Comparison of ENCODE assay signal across 1 cellular context in the genomic region with DNA sequence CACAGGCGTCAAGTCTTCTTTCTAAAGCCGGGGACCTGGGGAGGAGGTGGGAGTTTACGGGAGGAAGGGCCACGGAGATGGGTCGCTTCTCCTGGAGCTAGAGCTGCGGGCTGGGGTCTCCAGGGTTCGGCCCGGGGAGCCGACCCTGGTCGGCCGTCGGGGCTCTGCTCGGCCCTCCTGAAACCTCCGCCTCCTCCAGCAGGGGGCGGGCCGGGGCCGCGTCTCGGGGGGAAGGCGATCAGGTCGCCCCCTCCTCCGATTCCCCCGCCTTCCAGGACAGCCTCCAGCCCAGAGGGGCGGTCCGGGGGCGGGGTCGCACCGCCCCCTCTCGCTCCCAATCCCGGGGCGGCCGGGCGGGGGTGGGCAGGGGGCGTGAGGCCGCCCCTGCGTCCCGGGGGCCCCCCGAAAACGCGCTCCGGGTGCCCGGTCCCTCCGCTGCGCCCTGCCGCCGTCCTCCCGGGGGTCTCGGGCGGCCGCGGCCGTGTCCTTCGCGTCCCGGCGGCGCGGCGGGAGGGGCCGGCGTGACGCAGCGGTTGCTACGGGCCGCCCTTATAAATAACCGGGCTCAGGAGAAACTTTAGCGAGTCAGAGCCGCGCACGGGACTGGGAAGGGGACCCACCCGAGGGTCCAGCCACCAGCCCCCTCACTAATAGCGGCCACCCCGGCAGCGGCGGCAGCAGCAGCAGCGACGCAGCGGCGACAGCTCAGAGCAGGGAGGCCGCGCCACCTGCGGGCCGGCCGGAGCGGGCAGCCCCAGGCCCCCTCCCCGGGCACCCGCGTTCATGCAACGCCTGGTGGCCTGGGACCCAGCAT.
A peak's percentile ranks its signal among the peaks of the same experiment; 100 is the strongest.
TF ChIP-seq lines count a peak whose summit lies in the region.

A gene (plus strand): TSS at position 580 of the 814 bp plus-strand sequence. CDS start 204 bp downstream, at position 784.

TF ChIP-seq in K562, 482 proteins besides CTCF, POLR2A, EP300 and RAD21 (continued from another document and continues in another):
- TF ChIP-seq, protein P1, sequence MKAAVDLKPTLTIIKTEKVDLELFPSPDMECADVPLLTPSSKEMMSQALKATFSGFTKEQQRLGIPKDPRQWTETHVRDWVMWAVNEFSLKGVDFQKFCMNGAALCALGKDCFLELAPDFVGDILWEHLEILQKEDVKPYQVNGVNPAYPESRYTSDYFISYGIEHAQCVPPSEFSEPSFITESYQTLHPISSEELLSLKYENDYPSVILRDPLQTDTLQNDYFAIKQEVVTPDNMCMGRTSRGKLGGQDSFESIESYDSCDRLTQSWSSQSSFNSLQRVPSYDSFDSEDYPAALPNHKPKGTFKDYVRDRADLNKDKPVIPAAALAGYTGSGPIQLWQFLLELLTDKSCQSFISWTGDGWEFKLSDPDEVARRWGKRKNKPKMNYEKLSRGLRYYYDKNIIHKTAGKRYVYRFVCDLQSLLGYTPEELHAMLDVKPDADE (conservative IDR thresholded peaks at IDR 0.05; ENCODE audit: control insufficient read depth, low read depth, low read length): peak; percentile 70
- TF ChIP-seq, protein P2, sequence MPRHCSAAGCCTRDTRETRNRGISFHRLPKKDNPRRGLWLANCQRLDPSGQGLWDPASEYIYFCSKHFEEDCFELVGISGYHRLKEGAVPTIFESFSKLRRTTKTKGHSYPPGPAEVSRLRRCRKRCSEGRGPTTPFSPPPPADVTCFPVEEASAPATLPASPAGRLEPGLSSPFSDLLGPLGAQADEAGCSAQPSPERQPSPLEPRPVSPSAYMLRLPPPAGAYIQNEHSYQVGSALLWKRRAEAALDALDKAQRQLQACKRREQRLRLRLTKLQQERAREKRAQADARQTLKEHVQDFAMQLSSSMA (CRISPR knock-in tag; IDR thresholded peaks at IDR 0.05): peak; percentile 54; the same call in 1 of the 2 replicates
- TF ChIP-seq, protein P3, sequence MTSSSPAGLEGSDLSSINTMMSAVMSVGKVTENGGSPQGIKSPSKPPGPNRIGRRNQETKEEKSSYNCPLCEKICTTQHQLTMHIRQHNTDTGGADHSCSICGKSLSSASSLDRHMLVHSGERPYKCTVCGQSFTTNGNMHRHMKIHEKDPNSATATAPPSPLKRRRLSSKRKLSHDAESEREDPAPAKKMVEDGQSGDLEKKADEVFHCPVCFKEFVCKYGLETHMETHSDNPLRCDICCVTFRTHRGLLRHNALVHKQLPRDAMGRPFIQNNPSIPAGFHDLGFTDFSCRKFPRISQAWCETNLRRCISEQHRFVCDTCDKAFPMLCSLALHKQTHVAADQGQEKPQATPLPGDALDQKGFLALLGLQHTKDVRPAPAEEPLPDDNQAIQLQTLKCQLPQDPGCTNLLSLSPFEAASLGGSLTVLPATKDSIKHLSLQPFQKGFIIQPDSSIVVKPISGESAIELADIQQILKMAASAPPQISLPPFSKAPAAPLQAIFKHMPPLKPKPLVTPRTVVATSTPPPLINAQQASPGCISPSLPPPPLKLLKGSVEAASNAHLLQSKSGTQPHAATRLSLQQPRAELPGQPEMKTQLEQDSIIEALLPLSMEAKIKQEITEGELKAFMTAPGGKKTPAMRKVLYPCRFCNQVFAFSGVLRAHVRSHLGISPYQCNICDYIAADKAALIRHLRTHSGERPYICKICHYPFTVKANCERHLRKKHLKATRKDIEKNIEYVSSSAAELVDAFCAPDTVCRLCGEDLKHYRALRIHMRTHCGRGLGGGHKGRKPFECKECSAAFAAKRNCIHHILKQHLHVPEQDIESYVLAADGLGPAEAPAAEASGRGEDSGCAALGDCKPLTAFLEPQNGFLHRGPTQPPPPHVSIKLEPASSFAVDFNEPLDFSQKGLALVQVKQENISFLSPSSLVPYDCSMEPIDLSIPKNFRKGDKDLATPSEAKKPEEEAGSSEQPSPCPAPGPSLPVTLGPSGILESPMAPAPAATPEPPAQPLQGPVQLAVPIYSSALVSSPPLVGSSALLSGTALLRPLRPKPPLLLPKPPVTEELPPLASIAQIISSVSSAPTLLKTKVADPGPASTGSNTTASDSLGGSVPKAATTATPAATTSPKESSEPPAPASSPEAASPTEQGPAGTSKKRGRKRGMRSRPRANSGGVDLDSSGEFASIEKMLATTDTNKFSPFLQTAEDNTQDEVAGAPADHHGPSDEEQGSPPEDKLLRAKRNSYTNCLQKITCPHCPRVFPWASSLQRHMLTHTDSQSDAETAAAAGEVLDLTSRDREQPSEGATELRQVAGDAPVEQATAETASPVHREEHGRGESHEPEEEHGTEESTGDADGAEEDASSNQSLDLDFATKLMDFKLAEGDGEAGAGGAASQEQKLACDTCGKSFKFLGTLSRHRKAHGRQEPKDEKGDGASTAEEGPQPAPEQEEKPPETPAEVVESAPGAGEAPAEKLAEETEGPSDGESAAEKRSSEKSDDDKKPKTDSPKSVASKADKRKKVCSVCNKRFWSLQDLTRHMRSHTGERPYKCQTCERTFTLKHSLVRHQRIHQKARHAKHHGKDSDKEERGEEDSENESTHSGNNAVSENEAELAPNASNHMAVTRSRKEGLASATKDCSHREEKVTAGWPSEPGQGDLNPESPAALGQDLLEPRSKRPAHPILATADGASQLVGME (CRISPR knock-in tag; IDR thresholded peaks at IDR 0.05): peak; percentile 79; the same call in 1 of the 2 replicates
- no peak for TF ChIP-seq ZNF354B (CRISPR knock-in tag; IDR thresholded peaks at IDR 0.05)
- no peak for TF ChIP-seq SETDB1 (IDR thresholded peaks at IDR 0.05; ENCODE audit: low read length)
- TF ChIP-seq, protein P4, sequence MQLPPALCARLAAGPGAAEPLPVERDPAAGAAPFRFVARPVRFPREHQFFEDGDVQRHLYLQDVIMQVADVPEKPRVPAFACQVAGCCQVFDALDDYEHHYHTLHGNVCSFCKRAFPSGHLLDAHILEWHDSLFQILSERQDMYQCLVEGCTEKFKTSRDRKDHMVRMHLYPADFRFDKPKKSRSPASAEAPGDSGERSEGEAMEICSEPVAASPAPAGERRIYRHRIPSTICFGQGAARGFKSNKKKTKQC (CRISPR knock-in tag; IDR thresholded peaks at IDR 0.05): peak; percentile 79
- TF ChIP-seq HEY1 (CRISPR knock-in tag; IDR thresholded peaks at IDR 0.05; ENCODE audit: borderline replicate concordance): no peak
- no peak for TF ChIP-seq TAF9B (IDR thresholded peaks at IDR 0.05; ENCODE audit: partially characterized antibody)
- TF ChIP-seq ARHGAP35 (IDR thresholded peaks at IDR 0.05; ENCODE audit: partially characterized antibody): no peak
- no peak for TF ChIP-seq MAFK (IDR thresholded peaks at IDR 0.05; ENCODE audit: low read length)
- no peak; the same call in 1 of the 2 replicates for TF ChIP-seq SMARCC2 (IDR thresholded peaks at IDR 0.05; ENCODE audit: low read depth)
- no peak for TF ChIP-seq SIRT6 (IDR thresholded peaks at IDR 0.05; ENCODE audit: low read depth, low read length)
- peak; percentile 61 for TF ChIP-seq L3MBTL2 (IDR thresholded peaks at IDR 0.05)
- TF ChIP-seq U2AF1 (optimal IDR thresholded peaks at IDR 0.05; ENCODE audit: low read depth, low read length): peak; percentile 86
- no peak for TF ChIP-seq CBX3 (IDR thresholded peaks at IDR 0.05; ENCODE audit: borderline replicate concordance in 1 of 2, low read length in 2 of 2)
- no peak for TF ChIP-seq ZNF175 (CRISPR knock-in tag; IDR thresholded peaks at IDR 0.05; ENCODE audit: low read depth)
- TF ChIP-seq CXXC5 (CRISPR knock-in tag; IDR thresholded peaks at IDR 0.05): peak; percentile 93
- no peak for TF ChIP-seq ZNF140 (CRISPR knock-in tag; IDR thresholded peaks at IDR 0.05)
- no peak for TF ChIP-seq CREBBP (IDR thresholded peaks at IDR 0.05; ENCODE audit: low read depth, low read length)
- no peak for TF ChIP-seq YBX1 (IDR thresholded peaks at IDR 0.05)
- no peak for TF ChIP-seq CCAR2 (IDR thresholded peaks at IDR 0.05; ENCODE audit: low read depth, low read length)
- TF ChIP-seq, protein P5, sequence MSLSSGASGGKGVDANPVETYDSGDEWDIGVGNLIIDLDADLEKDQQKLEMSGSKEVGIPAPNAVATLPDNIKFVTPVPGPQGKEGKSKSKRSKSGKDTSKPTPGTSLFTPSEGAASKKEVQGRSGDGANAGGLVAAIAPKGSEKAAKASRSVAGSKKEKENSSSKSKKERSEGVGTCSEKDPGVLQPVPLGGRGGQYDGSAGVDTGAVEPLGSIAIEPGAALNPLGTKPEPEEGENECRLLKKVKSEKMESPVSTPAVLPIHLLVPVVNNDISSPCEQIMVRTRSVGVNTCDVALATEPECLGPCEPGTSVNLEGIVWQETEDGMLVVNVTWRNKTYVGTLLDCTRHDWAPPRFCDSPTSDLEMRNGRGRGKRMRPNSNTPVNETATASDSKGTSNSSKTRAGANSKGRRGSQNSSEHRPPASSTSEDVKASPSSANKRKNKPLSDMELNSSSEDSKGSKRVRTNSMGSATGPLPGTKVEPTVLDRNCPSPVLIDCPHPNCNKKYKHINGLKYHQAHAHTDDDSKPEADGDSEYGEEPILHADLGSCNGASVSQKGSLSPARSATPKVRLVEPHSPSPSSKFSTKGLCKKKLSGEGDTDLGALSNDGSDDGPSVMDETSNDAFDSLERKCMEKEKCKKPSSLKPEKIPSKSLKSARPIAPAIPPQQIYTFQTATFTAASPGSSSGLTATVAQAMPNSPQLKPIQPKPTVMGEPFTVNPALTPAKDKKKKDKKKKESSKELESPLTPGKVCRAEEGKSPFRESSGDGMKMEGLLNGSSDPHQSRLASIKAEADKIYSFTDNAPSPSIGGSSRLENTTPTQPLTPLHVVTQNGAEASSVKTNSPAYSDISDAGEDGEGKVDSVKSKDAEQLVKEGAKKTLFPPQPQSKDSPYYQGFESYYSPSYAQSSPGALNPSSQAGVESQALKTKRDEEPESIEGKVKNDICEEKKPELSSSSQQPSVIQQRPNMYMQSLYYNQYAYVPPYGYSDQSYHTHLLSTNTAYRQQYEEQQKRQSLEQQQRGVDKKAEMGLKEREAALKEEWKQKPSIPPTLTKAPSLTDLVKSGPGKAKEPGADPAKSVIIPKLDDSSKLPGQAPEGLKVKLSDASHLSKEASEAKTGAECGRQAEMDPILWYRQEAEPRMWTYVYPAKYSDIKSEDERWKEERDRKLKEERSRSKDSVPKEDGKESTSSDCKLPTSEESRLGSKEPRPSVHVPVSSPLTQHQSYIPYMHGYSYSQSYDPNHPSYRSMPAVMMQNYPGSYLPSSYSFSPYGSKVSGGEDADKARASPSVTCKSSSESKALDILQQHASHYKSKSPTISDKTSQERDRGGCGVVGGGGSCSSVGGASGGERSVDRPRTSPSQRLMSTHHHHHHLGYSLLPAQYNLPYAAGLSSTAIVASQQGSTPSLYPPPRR (CRISPR knock-in tag; IDR thresholded peaks at IDR 0.05; ENCODE audit: borderline replicate concordance): no peak
- no peak for TF ChIP-seq ADNP (tag; IDR thresholded peaks at IDR 0.05)
- TF ChIP-seq KLF1 (tag; IDR thresholded peaks at IDR 0.05): no peak
- TF ChIP-seq POLR2H (tag; IDR thresholded peaks at IDR 0.05; ENCODE audit: low read depth): peak; percentile 98
- TF ChIP-seq, protein P6, sequence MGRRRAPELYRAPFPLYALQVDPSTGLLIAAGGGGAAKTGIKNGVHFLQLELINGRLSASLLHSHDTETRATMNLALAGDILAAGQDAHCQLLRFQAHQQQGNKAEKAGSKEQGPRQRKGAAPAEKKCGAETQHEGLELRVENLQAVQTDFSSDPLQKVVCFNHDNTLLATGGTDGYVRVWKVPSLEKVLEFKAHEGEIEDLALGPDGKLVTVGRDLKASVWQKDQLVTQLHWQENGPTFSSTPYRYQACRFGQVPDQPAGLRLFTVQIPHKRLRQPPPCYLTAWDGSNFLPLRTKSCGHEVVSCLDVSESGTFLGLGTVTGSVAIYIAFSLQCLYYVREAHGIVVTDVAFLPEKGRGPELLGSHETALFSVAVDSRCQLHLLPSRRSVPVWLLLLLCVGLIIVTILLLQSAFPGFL (CRISPR knock-in tag; IDR thresholded peaks at IDR 0.05): no peak
- no peak for TF ChIP-seq CBFA2T2 (conservative IDR thresholded peaks at IDR 0.05)
- no peak for TF ChIP-seq ELF1 (tag; IDR thresholded peaks at IDR 0.05)
- TF ChIP-seq NEUROD1 (IDR thresholded peaks at IDR 0.05; ENCODE audit: borderline replicate concordance, low read depth, low read length, partially characterized antibody): peak; percentile 48
- TF ChIP-seq, protein P7, sequence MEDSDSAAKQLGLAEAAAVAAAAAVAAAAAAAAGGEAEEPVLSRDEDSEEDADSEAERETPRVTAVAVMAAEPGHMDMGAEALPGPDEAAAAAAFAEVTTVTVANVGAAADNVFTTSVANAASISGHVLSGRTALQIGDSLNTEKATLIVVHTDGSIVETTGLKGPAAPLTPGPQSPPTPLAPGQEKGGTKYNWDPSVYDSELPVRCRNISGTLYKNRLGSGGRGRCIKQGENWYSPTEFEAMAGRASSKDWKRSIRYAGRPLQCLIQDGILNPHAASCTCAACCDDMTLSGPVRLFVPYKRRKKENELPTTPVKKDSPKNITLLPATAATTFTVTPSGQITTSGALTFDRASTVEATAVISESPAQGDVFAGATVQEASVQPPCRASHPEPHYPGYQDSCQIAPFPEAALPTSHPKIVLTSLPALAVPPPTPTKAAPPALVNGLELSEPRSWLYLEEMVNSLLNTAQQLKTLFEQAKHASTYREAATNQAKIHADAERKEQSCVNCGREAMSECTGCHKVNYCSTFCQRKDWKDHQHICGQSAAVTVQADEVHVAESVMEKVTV (CRISPR knock-in tag; IDR thresholded peaks at IDR 0.05): peak; percentile 80
- TF ChIP-seq, protein P8, sequence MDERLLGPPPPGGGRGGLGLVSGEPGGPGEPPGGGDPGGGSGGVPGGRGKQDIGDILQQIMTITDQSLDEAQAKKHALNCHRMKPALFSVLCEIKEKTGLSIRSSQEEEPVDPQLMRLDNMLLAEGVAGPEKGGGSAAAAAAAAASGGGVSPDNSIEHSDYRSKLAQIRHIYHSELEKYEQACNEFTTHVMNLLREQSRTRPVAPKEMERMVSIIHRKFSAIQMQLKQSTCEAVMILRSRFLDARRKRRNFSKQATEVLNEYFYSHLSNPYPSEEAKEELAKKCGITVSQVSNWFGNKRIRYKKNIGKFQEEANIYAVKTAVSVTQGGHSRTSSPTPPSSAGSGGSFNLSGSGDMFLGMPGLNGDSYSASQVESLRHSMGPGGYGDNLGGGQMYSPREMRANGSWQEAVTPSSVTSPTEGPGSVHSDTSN (CRISPR knock-in tag; IDR thresholded peaks at IDR 0.05; ENCODE audit: low read depth): no peak
- TF ChIP-seq, protein P8 (tag; conservative IDR thresholded peaks at IDR 0.05; ENCODE audit: low read depth): no peak
- TF ChIP-seq PTBP1 (IDR thresholded peaks at IDR 0.05; ENCODE audit: low read depth, low read length): no peak
- TF ChIP-seq CHD2 (IDR thresholded peaks at IDR 0.05; ENCODE audit: low read depth, low read length): no peak
- no peak for TF ChIP-seq STAT5B (CRISPR knock-in tag; IDR thresholded peaks at IDR 0.05)
- peak; percentile 53; the same call in 1 of the 2 replicates for TF ChIP-seq ILF3 (IDR thresholded peaks at IDR 0.05; ENCODE audit: borderline replicate concordance)
- TF ChIP-seq, protein P9, sequence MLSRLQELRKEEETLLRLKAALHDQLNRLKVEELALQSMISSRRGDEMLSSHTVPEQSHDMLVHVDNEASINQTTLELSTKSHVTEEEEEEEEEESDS (CRISPR knock-in tag; IDR thresholded peaks at IDR 0.05): no peak
- no peak for TF ChIP-seq ZKSCAN8 (CRISPR knock-in tag; IDR thresholded peaks at IDR 0.05)
- TF ChIP-seq RBM17 (IDR thresholded peaks at IDR 0.05; ENCODE audit: borderline replicate concordance, low read depth, low read length): no peak
- peak; percentile 73 for TF ChIP-seq NCOA6 (IDR thresholded peaks at IDR 0.05)
